Comparison of ENCODE assay signal across 21 cellular contexts in the genomic region with DNA sequence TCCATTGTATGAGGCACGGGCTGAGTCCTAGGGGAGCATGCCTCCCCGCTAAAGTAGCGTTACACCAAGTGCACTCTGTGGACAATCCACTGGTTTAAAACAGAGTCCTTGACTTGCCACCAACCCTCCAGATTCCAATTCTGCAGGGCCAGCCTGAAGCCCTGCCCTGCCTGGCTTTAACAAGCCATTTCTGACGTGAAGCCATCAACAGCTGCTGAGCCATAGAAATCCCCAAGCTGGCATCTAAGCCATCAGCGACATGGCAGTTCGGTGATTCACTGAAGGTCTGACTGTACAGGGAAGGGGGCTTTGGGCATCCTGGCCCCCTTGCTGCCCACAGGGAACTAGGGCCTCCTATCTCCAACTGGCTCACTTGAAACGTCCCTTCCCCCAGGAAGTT.
"Had no signal": no experiment of that assay in that cellular context is flagged by ENCODE, and none has a peak within 500 bp of the region (broad histone marks: within the 10 kb centered on the region; RNA-seq: fewer than 3 reads in every experiment).

No MANE protein-coding gene starts in this region.

- H3K27ac ChIP-seq: ascending aorta, body of pancreas, VCaP had no signal

- H3K27ac Mint-ChIP-seq: activated CD4-positive, alpha-beta memory T cell treated with anti-CD3 and anti-CD28 coated beads, Interleukin-2, amount 10 ng/mL, durations not matched to agents 7 days and 5 days; activated naive CD8-positive, alpha-beta T cell treated with anti-CD3 and anti-CD28 coated beads, Interleukin-2, amount 50 U/mL, for 24 hours; T-helper 17 cell had no signal

- H3K4me3 ChIP-seq: ascending aorta, body of pancreas, K562 had no signal

- H3K9me3 ChIP-seq: ascending aorta, body of pancreas had no signal

- H3K27me3 ChIP-seq: ascending aorta, body of pancreas had no signal

- H3K4me1 ChIP-seq: ascending aorta had no signal

- H3K4me3 Mint-ChIP-seq: activated CD4-positive, alpha-beta memory T cell treated with anti-CD3 and anti-CD28 coated beads, Interleukin-2, amount 10 ng/mL, durations not matched to agents 7 days and 5 days; activated naive CD4-positive, alpha-beta T cell treated with anti-CD3 and anti-CD28 coated beads, Interleukin-2, amount 50 U/mL, for 24 hours; activated naive CD8-positive, alpha-beta T cell treated with anti-CD3 and anti-CD28 coated beads, Interleukin-2, amount 50 U/mL, for 24 hours; T-helper 17 cell had no signal

- H3K36me3 ChIP-seq: ascending aorta had no signal

- H3K27me3 Mint-ChIP-seq: activated naive CD4-positive, alpha-beta T cell treated with anti-CD3 and anti-CD28 coated beads, Interleukin-2, amount 50 U/mL, for 24 hours; T-helper 17 cell had no signal

- ATAC-seq: activated naive CD8-positive, alpha-beta T cell treated with anti-CD3 and anti-CD28 coated beads, Interleukin-2, amount 50 U/mL, for 24 hours; body of pancreas; K562; T-helper 17 cell had no signal

- H3K9me3 Mint-ChIP-seq: activated CD4-positive, alpha-beta memory T cell treated with anti-CD3 and anti-CD28 coated beads, Interleukin-2, amount 10 ng/mL, durations not matched to agents 7 days and 5 days; activated naive CD4-positive, alpha-beta T cell treated with anti-CD3 and anti-CD28 coated beads, Interleukin-2, amount 50 U/mL, for 24 hours; activated naive CD8-positive, alpha-beta T cell treated with anti-CD3 and anti-CD28 coated beads, Interleukin-2, amount 50 U/mL, for 24 hours had no signal

- DNase-seq: activated CD4-positive, alpha-beta memory T cell treated with anti-CD3 and anti-CD28 coated beads, Interleukin-2, amount 10 ng/mL, durations not matched to agents 7 days and 5 days; activated CD4-positive, alpha-beta T cell treated with anti-CD3 and anti-CD28 coated beads, Interleukin-2, amount 50 U/mL, for 1 hour; activated CD4-positive, CD25-positive, alpha-beta regulatory T cell; activated naive CD8-positive, alpha-beta T cell treated with anti-CD3 and anti-CD28 coated beads, Interleukin-2, amount 50 U/mL, for 24 hours; activated T-cell treated with anti-CD3 and anti-CD28 coated beads for 4 hours; amniotic stem cell; body of pancreas; central memory CD4-positive, alpha-beta T cell; Karpas-422; NCI-H1105 treated with DMSO at 0.1 percent for 48 hours; NCI-H146; NCI-H187 treated with DMSO at 0.1 percent for 48 hours; NCI-H2081 treated with DMSO at 0.1 percent for 48 hours; NCI-H446; NCI-H524; SHP77 treated with DMSO at 0.1 percent for 48 hours; T-helper 17 cell had no signal

- H3K36me3 Mint-ChIP-seq: activated naive CD4-positive, alpha-beta T cell treated with anti-CD3 and anti-CD28 coated beads, Interleukin-2, amount 50 U/mL, for 24 hours had no signal
